In genomic region chr1:16073490-16074104, GRCh38 we compare ENCODE assay signal across 8 cellular contexts. TPM values are rescaled to one million over a fixed set of nuclear protein-coding genes. Genes with fewer than 3 reads are reported as not detected.
DNase-seq lines count a peak whose midpoint lies in the region; ATAC-seq and TF ChIP-seq lines count a peak whose summit lies in the region.

FAM131C (minus strand) TSS chr1:16073651; CDS start chr1:16073442, 209 bp downstream.

- no peaks in the 10 kb centered on the region for H3K36me3 ChIP-seq in cardiac muscle cell
- no peaks in the 10 kb centered on the region for H3K36me3 ChIP-seq in RWPE2 (ENCODE audit: low read depth)
- H3K36me3 ChIP-seq in adrenal gland (replicated peaks in 1 of 2): no peaks in the 10 kb centered on the region
- H3K36me3 ChIP-seq in iPS-15b (ENCODE audit: control insufficient read depth, insufficient read depth, low read length): no peaks in the 10 kb centered on the region

- H3K27ac ChIP-seq in cardiac muscle cell (no peak within 1 kb of the TSS), RWPE2 (ENCODE audit: poor library complexity, severe bottlenecking) (no peak within 1 kb of the TSS), adrenal gland (peak within 1 kb of the TSS in 2 of 5 donors; percentile 72 to 81)

- TF ChIP-seq POLR2A in adrenal gland (IDR thresholded peaks at IDR 0.05): no peak

- peak in 1 of 2 donors; percentile 71 for DNase-seq in cardiac muscle cell (ENCODE audit: low read depth in 1 of 2, low spot score in 1 of 2)
- no peak for DNase-seq in cardiac septum (ENCODE audit: low spot score)
- DNase-seq in RWPE2 (ENCODE audit: low spot score): no peak
- peak in 4 of 7 donors; percentile 45 to 59 (median 58) for DNase-seq in adrenal gland
- DNase-seq in stimulated activated CD4-positive, alpha-beta T cell treated with anti-CD3 and anti-CD28 coated beads, Interleukin-1b, Interleukin-23, amount 100 ng/mL, for 48 hours: peak; percentile 28
- no peak for DNase-seq in NCI-H2107 treated with DMSO at 0.1 percent for 48 hours (lab: John Stamatoyannopoulos, UW; ENCODE audit: unreplicated experiment)
- no peak for DNase-seq in HK-2 (ENCODE audit: unreplicated experiment)

- 2 to 8% (median 2%) methylated on average over 9 to 54 of the region's 54 CpGs for WGBS in adrenal gland, 4 donors

- peak; percentile 33 for TF ChIP-seq CTCF in cardiac muscle cell (IDR thresholded peaks at IDR 0.05; ENCODE audit: low read depth, low read length)
- TF ChIP-seq CTCF in RWPE2 (IDR thresholded peaks at IDR 0.05; ENCODE audit: poor library complexity, severe bottlenecking): peak; percentile 94
- peak in 3 of 6 experiments; percentile 43 to 79 (median 54) for TF ChIP-seq CTCF in adrenal gland (IDR thresholded peaks at IDR 0.05)

- no peaks in the 10 kb centered on the region for H3K4me1 ChIP-seq in cardiac muscle cell (ENCODE audit: low read depth)
- peaks cover 18% of the 10 kb centered on the region for H3K4me1 ChIP-seq in RWPE2 (ENCODE audit: insufficient read depth, poor library complexity, severe bottlenecking)
- H3K4me1 ChIP-seq in adrenal gland (replicated peaks in 1 of 2): peaks cover 32 to 43% of the 10 kb centered on the region in 2 donors
- no peaks in the 10 kb centered on the region for H3K4me1 ChIP-seq in iPS-15b (ENCODE audit: control insufficient read depth, insufficient read depth, low read length)

- intact Hi-C loops in cardiac septum (cut with DNase I): no loop called here
- intact Hi-C loops in adrenal gland (cut with DNase I): no loop called here

- H3K9ac ChIP-seq in iPS-15b (ENCODE audit: low read depth, low read length): no peak within 1 kb of the TSS

- peak; percentile 32; the same call in 2 of the 3 replicates for ATAC-seq in RWPE2 (ENCODE audit: low read depth)

- H3K27me3 ChIP-seq in cardiac muscle cell (peaks cover 3% of the 10 kb centered on the region), RWPE2 (ENCODE audit: insufficient read depth, poor library complexity, severe bottlenecking) (no peaks in the 10 kb centered on the region), adrenal gland (no peaks in the 10 kb centered on the region), iPS-15b (ENCODE audit: control insufficient read depth, insufficient read depth, low read length) (peaks cover 51% of the 10 kb centered on the region)

- H3K4me3 ChIP-seq in cardiac muscle cell (peak within 1 kb of the TSS; percentile 42), RWPE2 (ENCODE audit: severe bottlenecking) (peak within 1 kb of the TSS; percentile 37), adrenal gland (peak within 1 kb of the TSS in 2 of 4 donors; percentile 19 to 75), iPS-15b (ENCODE audit: low read depth, low read length) (peak within 1 kb of the TSS; percentile 46)

- H3K9me3 ChIP-seq in cardiac muscle cell (ENCODE audit: low read depth) (no peaks in the 10 kb centered on the region), RWPE2 (ENCODE audit: severe bottlenecking) (no peaks in the 10 kb centered on the region), adrenal gland (replicated peaks in 1 of 3) (no peaks in the 10 kb centered on the region), iPS-15b (ENCODE audit: control insufficient read depth, insufficient read depth, low read length) (no peaks in the 10 kb centered on the region)

RNA-seq across cellular contexts. Expression of gene FAM131C, which starts in this region (rescaled TPM):
- total RNA-seq in cardiac muscle cell: 6.0 and 10.9 TPM in 2 replicates
- polyA plus RNA-seq in cardiac muscle cell: 10.4 and 21.3 TPM in 2 replicates
- 3.0 TPM for total RNA-seq in cardiac septum
- total RNA-seq in adrenal gland: 10 to 100 TPM in 2 of 8 donors, 1 to 10 TPM in 6; 3.4 to 12.0 (median 7.7) TPM
- 1 to 10 TPM; 3.0 to 5.0 (median 3.8) TPM for polyA plus RNA-seq in adrenal gland

Comparison
In these comparisons a context has a peak if more than half of its experiments do, and no peak if none do; other contexts are left out.
1. DNase-seq: peak in adrenal gland (4 of 7) and stimulated activated CD4-positive, alpha-beta T cell treated with anti-CD3 and anti-CD28 coated beads, Interleukin-1b, Interleukin-23, amount 100 ng/mL, for 48 hours (single experiment); none in cardiac septum (single experiment), RWPE2 (single experiment), NCI-H2107 treated with DMSO at 0.1 percent for 48 hours (single experiment) and HK-2 (single experiment).